In genomic region chr9:27925815-27926214, GRCh38 we compare ENCODE assay signal across 15 cellular contexts.
"Had no signal": no experiment of that assay in that cellular context is flagged by ENCODE, and none has a peak within 500 bp of the region (broad histone marks: within the 10 kb centered on the region; RNA-seq: fewer than 3 reads in every experiment).

No MANE protein-coding gene starts in this region.

- H3K36me3 ChIP-seq: adrenal gland, cardiac muscle cell, pancreas, sigmoid colon, spleen, upper lobe of right lung had no signal

- H3K27ac ChIP-seq: adrenal gland, cardiac muscle cell, dorsolateral prefrontal cortex, pancreas, sigmoid colon, spleen, upper lobe of right lung had no signal

- H3K4me3 ChIP-seq: adrenal gland, cardiac muscle cell, dorsolateral prefrontal cortex, pancreas, sigmoid colon, spleen, upper lobe of right lung had no signal

- DNase-seq: activated CD4-positive, alpha-beta memory T cell treated with anti-CD3 and anti-CD28 coated beads for 36 hours; activated CD4-positive, alpha-beta T cell treated with anti-CD3 and anti-CD28 coated beads for 36 hours; activated CD8-positive, alpha-beta memory T cell treated with anti-CD3 and anti-CD28 coated beads, Interleukin-2, amount 10 ng/mL, durations not matched to agents 7 days and 5 days; activated naive CD4-positive, alpha-beta T cell treated with anti-CD3 and anti-CD28 coated beads, Interleukin-2, amount 50 U/mL, for 16 hours; activated T-cell treated with anti-CD3 and anti-CD28 coated beads, Interleukin-2, amount 50 U/mL, for 1 hour; adrenal gland; dorsolateral prefrontal cortex; endodermal cell; midbrain; pancreas; sigmoid colon; spleen; stimulated activated naive CD8-positive, alpha-beta T cell treated with anti-CD3 and anti-CD28 coated beads, Interleukin-15, amount 100 ng/mL, for 72 hours; upper lobe of right lung had no signal

- H3K27me3 ChIP-seq: adrenal gland, cardiac muscle cell, pancreas, sigmoid colon, spleen, upper lobe of right lung had no signal

- H3K9me3 ChIP-seq: adrenal gland, pancreas, sigmoid colon, spleen, upper lobe of right lung had no signal
